In genomic region chr2:160252278-160252887, GRCh38 we compare ENCODE assay signal across 1 cellular context.
TF ChIP-seq lines count a peak whose summit lies in the region.

No MANE protein-coding gene starts in this region.

TF ChIP-seq in IMR-90, 13 proteins besides CTCF, POLR2A, EP300 and RAD21:
- TF ChIP-seq SMC3 (IDR thresholded peaks at IDR 0.05; ENCODE audit: low read depth, low read length) = peak; percentile 77
- no peak for TF ChIP-seq BHLHE40 (IDR thresholded peaks at IDR 0.05; ENCODE audit: low read depth, low read length)
